In the genomic region with DNA sequence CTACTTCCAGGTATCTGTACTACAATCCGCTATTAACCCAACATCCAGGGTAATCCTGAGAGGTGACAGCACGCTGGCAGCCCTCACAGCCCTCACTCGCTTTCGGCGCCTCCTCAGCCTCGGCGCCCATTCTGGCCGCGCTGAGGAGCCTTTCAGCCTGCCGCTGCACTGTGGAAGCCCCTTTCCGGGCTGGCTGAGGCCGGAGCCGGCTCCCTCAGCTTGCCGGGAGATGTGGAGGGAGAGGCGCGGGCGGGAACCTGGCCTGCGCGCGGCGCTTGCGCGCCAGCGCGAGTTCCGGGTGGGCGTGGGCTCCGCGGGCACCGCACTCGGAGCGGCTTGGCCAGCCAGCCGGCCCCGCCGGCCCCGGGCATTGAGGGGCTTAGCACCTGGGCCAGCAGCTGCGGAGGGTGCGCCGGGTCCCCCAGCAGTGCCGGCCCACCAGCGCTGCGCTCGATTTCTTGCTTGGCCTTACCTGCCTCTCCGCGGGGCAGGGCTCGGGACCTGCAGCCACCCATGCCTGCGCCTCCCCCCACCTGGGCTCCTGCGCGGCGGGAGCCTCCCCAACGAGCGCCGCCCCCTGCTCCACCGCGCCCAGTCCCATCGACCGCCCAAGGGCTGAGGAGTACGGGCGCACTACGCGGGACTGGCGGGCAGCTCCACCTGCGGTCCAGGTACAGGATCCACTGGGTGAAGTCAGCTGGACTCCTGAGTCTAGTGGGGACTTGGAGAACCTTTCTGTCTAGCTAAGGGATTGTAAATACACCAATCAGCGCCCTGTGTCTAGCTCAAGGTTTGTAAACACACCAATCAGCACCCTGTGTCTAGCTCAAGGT, we compare ENCODE assay signal across 8 cellular contexts.
DNase-seq lines count a peak whose midpoint lies in the region; ATAC-seq, FAIRE-seq and TF ChIP-seq lines count a peak whose summit lies in the region.

No MANE protein-coding gene starts in this region.

- no peaks in the 10 kb centered on the region for H3K9me3 ChIP-seq in CD4-positive, alpha-beta T cell (ENCODE audit: control insufficient read depth, low read length)
- H3K9me3 ChIP-seq in HepG2 (ENCODE audit: low read length) = no peaks in the 10 kb centered on the region
- H3K9me3 ChIP-seq in tibial artery = no peaks in the 10 kb centered on the region

- H3K4me3 ChIP-seq in astrocyte of the spinal cord (ENCODE audit: low read depth, low read length) = peak overlapping the region; percentile 46
- H3K4me3 ChIP-seq in HepG2 (replicated peaks in 1 of 3; ENCODE audit: insufficient read depth in 1 of 3, low read depth in 2 of 3, low read length in 3 of 3) = peak overlapping the region; percentile 49 to 69 (median 58); a peak in 5 of 6 replicates
- peak overlapping the region; percentile 42 to 55 for H3K4me3 ChIP-seq in tibial artery

- peaks cover 3% of the 10 kb centered on the region for H3K27me3 Mint-ChIP-seq in CD4-positive, alpha-beta T cell

- H3K27ac Mint-ChIP-seq in CD4-positive, alpha-beta T cell = no peak overlapping the region

- DNase-seq in CD4-positive, alpha-beta T cell = peak in 1 of 10 experiments; percentile 21
- DNase-seq in astrocyte of the spinal cord (ENCODE audit: low read depth, low spot score) (no peak), HepG2 (ENCODE audit: low spot score) (peak; percentile 7), tibial artery (no peak), UCSD-AML1 (lab: John Stamatoyannopoulos, UW; ENCODE audit: unreplicated experiment) (no peak), SIG-M5 treated with dmso at 0.1 percent for 504 hours (lab: John Stamatoyannopoulos, UW; ENCODE audit: unreplicated experiment) (no peak), D721Med (ENCODE audit: insufficient read length, low spot score) (no peak)

- no peaks in the 10 kb centered on the region for H4K20me1 ChIP-seq in HepG2 (ENCODE audit: insufficient read depth, low read length)

- in situ Hi-C loops in astrocyte of the spinal cord (cut with HindIII; ENCODE audit: low sequenced_read_pairs) = no loop called here
- in situ Hi-C loops in HepG2 (cut with HindIII; ENCODE audit: extremely low pct_ligation_motif_present, low pct_unique_long_range_greater_than_20kb) = no loop called here

- H3K27ac ChIP-seq in CD4-positive, alpha-beta T cell (ENCODE audit: low read depth, low read length) = no peak overlapping the region
- H3K27ac ChIP-seq in HepG2 (ENCODE audit: extremely low read length, insufficient read depth, low read length) (no peak overlapping the region), tibial artery (no peak overlapping the region)

- H3K4me3 Mint-ChIP-seq in CD4-positive, alpha-beta T cell = peak overlapping the region; percentile 46

- H3K4me1 Mint-ChIP-seq in CD4-positive, alpha-beta T cell (ENCODE audit: low read depth) = no peaks in the 10 kb centered on the region

- no peak for TF ChIP-seq RAD21 in HepG2 (CRISPR knock-in tag; IDR thresholded peaks at IDR 0.05)

- POLR2A ChIA-PET in CD4-positive, alpha-beta T cell (lab: Charles Lee) = no interaction called here
- POLR2A ChIA-PET in HepG2 (lab: Yijun Ruan, JAX) = no interaction called here

- intact Hi-C loops in CD4-positive, alpha-beta T cell (cut with DNase I, micrococcal nuclease) = loop anchor here in 1 of 2 experiments (5.0 kb wide), 2 partner anchors 188 to 818 kb away; no protein-coding TSS in a partner anchor
- intact Hi-C loops in HepG2 (cut with micrococcal nuclease; ENCODE audit: unreplicated experiment) = no loop called here
- intact Hi-C loops in tibial artery (cut with DNase I; ENCODE audit: low total_unique reads) = no loop called here

- no peaks in the 10 kb centered on the region for H3K79me2 ChIP-seq in HepG2 (ENCODE audit: insufficient read depth, low read length)

- no TSS peak for BruUV-seq in HepG2 (replicated peaks; lab: Mats Ljungman, UMichigan)

- H3K27me3 ChIP-seq in CD4-positive, alpha-beta T cell (ENCODE audit: control insufficient read depth, insufficient read depth, low read length) = no peaks in the 10 kb centered on the region
- no peaks in the 10 kb centered on the region for H3K27me3 ChIP-seq in HepG2 (ENCODE audit: control insufficient read depth in 1 of 2, insufficient read depth in 2 of 2, low read length in 2 of 2)
- peaks cover 0 to 16% of the 10 kb centered on the region in 2 donors for H3K27me3 ChIP-seq in tibial artery

- FAIRE-seq in HepG2 (lab: Jason Lieb, UNC) = no peak
- FAIRE-seq in D721Med (lab: Jason Lieb, UNC) = no peak

- H3K4me2 ChIP-seq in HepG2 (ENCODE audit: low read depth, low read length) = peak overlapping the region; percentile 67

- H3K36me3 Mint-ChIP-seq in CD4-positive, alpha-beta T cell (ENCODE audit: low read depth) = no peaks in the 10 kb centered on the region

- TF ChIP-seq CTCF in CD4-positive, alpha-beta T cell (IDR thresholded peaks at IDR 0.05) = no peak
- TF ChIP-seq CTCF in astrocyte of the spinal cord (IDR thresholded peaks at IDR 0.05; ENCODE audit: low read depth, low read length) (no peak), HepG2 (CRISPR knock-in tag; IDR thresholded peaks at IDR 0.05) (peak; percentile 15; the same call in 1 of the 2 replicates), tibial artery (IDR thresholded peaks at IDR 0.05) (no peak), D721Med (IDR thresholded peaks at IDR 0.05; ENCODE audit: insufficient read depth, missing control alignments) (no peak)

- H3K9me3 Mint-ChIP-seq in CD4-positive, alpha-beta T cell = no peaks in the 10 kb centered on the region

- CTCF ChIA-PET in CD4-positive, alpha-beta T cell (lab: Charles Lee) = no interaction called here
- CTCF ChIA-PET in HepG2 (lab: Yijun Ruan, JAX; ENCODE audit: low intra/inter-chr PET ratio, low total read pairs) = no interaction called here

- TF ChIP-seq EP300 in HepG2 (IDR thresholded peaks at IDR 0.05; ENCODE audit: low read depth in 2 of 2, low read length in 2 of 2) = no peak
- TF ChIP-seq EP300 in HepG2 (CRISPR knock-in tag; IDR thresholded peaks at IDR 0.05; ENCODE audit: borderline replicate concordance) = no peak

- peak; percentile 58 for ATAC-seq in CD4-positive, alpha-beta T cell (ENCODE audit: poor library complexity)
- ATAC-seq in HG03378 (IDR thresholded peaks at IDR 0.05; ENCODE audit: unreplicated experiment) (peak; percentile 67), HepG2 (peak; percentile 87)

- H3K36me3 ChIP-seq in HepG2 (replicated peaks in 1 of 2; ENCODE audit: control insufficient read depth in 1 of 2, insufficient read depth in 2 of 2, low read length in 2 of 2) (no peaks in the 10 kb centered on the region), tibial artery (no peaks in the 10 kb centered on the region)

- no peak overlapping the region for H2AFZ ChIP-seq in HepG2 (ENCODE audit: low read length)

- WGBS in HepG2 (ENCODE audit: low lambda C conversion rate) = 4% methylated on average over 20 of the region's 64 CpGs

- H3K4me1 ChIP-seq in HepG2 (ENCODE audit: insufficient read depth, low read length) = no peaks in the 10 kb centered on the region
- H3K4me1 ChIP-seq in tibial artery = peaks cover 0 to 8% (median 6%) of the 10 kb centered on the region in 4 donors

- TF ChIP-seq POLR2A in HepG2 (IDR thresholded peaks at IDR 0.05; ENCODE audit: insufficient read depth in 1 of 2, low read depth in 2 of 2, low read length in 2 of 2) = 0 out of 4 replicates have a peak, but pooled peaks of 1 of the 2 experiments have one; percentile 17

- 0 out of 2 replicates have a peak overlapping the region, but pooled peaks have one; percentile 26 for H3K9ac ChIP-seq in HepG2 (ENCODE audit: insufficient read depth, low read depth, low read length)

TF ChIP-seq in HepG2, 621 proteins besides CTCF, POLR2A, EP300 and RAD21 (continues in another document):
- TF ChIP-seq, protein P1, sequence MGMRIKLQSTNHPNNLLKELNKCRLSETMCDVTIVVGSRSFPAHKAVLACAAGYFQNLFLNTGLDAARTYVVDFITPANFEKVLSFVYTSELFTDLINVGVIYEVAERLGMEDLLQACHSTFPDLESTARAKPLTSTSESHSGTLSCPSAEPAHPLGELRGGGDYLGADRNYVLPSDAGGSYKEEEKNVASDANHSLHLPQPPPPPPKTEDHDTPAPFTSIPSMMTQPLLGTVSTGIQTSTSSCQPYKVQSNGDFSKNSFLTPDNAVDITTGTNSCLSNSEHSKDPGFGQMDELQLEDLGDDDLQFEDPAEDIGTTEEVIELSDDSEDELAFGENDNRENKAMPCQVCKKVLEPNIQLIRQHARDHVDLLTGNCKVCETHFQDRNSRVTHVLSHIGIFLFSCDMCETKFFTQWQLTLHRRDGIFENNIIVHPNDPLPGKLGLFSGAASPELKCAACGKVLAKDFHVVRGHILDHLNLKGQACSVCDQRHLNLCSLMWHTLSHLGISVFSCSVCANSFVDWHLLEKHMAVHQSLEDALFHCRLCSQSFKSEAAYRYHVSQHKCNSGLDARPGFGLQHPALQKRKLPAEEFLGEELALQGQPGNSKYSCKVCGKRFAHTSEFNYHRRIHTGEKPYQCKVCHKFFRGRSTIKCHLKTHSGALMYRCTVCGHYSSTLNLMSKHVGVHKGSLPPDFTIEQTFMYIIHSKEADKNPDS (CRISPR knock-in tag; IDR thresholded peaks at IDR 0.05) = no peak
- TF ChIP-seq ZNF761 (CRISPR knock-in tag; conservative IDR thresholded peaks at IDR 0.05) (no peak), CBX1 (IDR thresholded peaks at IDR 0.05; ENCODE audit: low read depth) (no peak), HNRNPLL (IDR thresholded peaks at IDR 0.05; ENCODE audit: low read depth, low read length, poor library complexity, severe bottlenecking) (peak; percentile 43), TCF7L2 (IDR thresholded peaks at IDR 0.05; ENCODE audit: low read depth, low read length) (no peak), PHF8 (CRISPR knock-in tag; IDR thresholded peaks at IDR 0.05) (peak; percentile 56; the same call in 1 of the 2 replicates)
